Comparison of ENCODE assay signal across 18 cellular contexts in the genomic region with DNA sequence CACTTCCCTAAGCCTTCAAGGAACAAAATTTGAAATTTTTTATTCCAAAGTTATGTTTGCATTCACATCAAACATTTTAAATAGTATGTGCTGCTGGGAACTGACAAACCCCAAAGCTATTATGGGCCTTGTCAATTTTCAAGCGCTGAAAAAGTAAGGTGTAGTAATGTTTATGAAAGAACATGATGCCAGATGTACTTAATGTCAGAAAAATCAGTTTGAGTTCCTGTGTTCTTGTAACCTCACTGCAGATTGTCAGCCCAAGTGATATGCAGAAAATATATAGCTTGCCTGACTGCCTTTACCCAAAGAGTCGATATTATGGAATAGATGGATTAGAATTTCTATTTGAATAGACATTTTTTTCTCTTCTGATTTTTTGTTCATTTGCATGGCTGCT.
"Had no signal": no experiment of that assay in that cellular context is flagged by ENCODE, and none has a peak within 500 bp of the region (broad histone marks: within the 10 kb centered on the region; RNA-seq: fewer than 3 reads in every experiment).

No MANE protein-coding gene starts in this region.

- H3K9me3 ChIP-seq: MG63 had no signal

- H3K36me3 ChIP-seq: MG63 had no signal

- H3K27me3 ChIP-seq: MG63 had no signal

- H3K4me3 ChIP-seq: MG63 had no signal

- DNase-seq: NCI-H1048, NCI-H1092, NCI-H1092 treated with DMSO at 0.1 percent for 48 hours, NCI-H1105, NCI-H1417 treated with DMSO at 0.1 percent for 48 hours, NCI-H1436 treated with DMSO at 0.1 percent for 48 hours, NCI-H187, NCI-H187 treated with DMSO at 0.1 percent for 48 hours, NCI-H1930, NCI-H2029 treated with DMSO at 0.1 percent for 48 hours, NCI-H2081 treated with DMSO at 0.1 percent for 48 hours, NCI-H2107, NCI-H2171, NCI-H2171 treated with DMSO at 0.1 percent for 48 hours, NCI-H226, NCI-H510A, NCI-H510A treated with DMSO at 0.1 percent for 48 hours had no signal
